Comparison of ENCODE assay signal across 1 cellular context in the genomic region with DNA sequence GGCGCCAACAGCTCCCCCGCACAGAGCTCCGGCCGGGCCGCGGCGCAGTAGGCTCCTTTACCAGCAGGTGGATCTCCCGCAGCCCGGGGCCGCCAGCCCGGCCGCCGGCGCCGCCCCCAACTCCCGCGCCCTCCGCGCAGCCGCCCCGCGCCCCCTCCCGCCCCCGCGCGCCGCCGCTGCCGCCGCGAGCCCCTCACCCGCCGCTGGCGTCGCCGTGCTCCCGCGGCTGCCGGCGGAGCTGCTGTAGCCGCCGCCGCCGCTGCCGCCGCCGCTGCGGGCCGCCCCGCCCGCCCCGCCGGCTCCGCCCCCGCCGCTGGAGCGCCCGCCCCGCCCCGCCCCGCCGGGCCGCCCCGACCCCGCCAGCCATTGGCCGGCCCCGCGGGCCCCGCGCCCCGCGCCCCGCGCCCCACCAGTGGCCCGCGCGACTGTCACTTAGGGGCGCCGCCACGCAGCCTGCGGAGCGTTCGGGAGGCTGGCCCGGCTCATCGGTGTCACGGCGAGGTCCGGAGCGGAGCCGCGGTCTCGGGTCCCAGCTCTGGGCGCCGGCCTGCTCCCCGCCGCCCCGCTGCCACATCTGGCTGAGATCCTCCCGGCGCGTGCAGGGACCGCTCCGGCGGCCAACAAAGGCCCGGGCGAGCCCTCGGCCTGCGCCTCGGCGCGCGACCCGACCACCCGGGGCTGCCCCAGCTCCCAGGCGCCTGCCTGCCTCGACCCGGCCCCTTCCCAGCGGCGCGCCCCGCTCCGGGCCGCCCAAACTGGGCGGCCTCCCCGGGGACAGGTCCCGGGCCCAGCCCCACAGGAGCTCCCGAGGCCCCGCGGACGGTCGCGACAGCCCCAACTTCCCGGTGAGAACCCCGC.
TF ChIP-seq lines count a peak whose summit lies in the region.

A gene (minus strand): TSS at position 282 of the 858 bp plus-strand sequence. CDS start 4,800 bp downstream, outside the sequence.

TF ChIP-seq in HepG2, 621 proteins besides CTCF, POLR2A, EP300 and RAD21 (continued from another document and continues in another):
- TF ChIP-seq, protein P1, sequence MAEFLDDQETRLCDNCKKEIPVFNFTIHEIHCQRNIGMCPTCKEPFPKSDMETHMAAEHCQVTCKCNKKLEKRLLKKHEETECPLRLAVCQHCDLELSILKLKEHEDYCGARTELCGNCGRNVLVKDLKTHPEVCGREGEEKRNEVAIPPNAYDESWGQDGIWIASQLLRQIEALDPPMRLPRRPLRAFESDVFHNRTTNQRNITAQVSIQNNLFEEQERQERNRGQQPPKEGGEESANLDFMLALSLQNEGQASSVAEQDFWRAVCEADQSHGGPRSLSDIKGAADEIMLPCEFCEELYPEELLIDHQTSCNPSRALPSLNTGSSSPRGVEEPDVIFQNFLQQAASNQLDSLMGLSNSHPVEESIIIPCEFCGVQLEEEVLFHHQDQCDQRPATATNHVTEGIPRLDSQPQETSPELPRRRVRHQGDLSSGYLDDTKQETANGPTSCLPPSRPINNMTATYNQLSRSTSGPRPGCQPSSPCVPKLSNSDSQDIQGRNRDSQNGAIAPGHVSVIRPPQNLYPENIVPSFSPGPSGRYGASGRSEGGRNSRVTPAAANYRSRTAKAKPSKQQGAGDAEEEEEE (CRISPR knock-in tag; IDR thresholded peaks at IDR 0.05; ENCODE audit: borderline replicate concordance) = no peak
- TF ChIP-seq EHMT2 (IDR thresholded peaks at IDR 0.05; ENCODE audit: borderline replicate concordance, low read depth, low read length) = no peak
- TF ChIP-seq NR2C2 (CRISPR knock-in tag; IDR thresholded peaks at IDR 0.05; ENCODE audit: borderline replicate concordance) = no peak
- peak; percentile 50; the same call in 1 of the 2 replicates for TF ChIP-seq ESRRA (CRISPR knock-in tag; IDR thresholded peaks at IDR 0.05; ENCODE audit: low read depth)
- no peak for TF ChIP-seq TRIM24 (CRISPR knock-in tag; IDR thresholded peaks at IDR 0.05)
- TF ChIP-seq ZIK1 (CRISPR knock-in tag; IDR thresholded peaks at IDR 0.05; ENCODE audit: borderline replicate concordance, low read depth) = no peak
- TF ChIP-seq ZNF235 (CRISPR knock-in tag; IDR thresholded peaks at IDR 0.05; ENCODE audit: borderline replicate concordance) = no peak
- TF ChIP-seq, protein P2, sequence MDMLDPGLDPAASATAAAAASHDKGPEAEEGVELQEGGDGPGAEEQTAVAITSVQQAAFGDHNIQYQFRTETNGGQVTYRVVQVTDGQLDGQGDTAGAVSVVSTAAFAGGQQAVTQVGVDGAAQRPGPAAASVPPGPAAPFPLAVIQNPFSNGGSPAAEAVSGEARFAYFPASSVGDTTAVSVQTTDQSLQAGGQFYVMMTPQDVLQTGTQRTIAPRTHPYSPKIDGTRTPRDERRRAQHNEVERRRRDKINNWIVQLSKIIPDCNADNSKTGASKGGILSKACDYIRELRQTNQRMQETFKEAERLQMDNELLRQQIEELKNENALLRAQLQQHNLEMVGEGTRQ (IDR thresholded peaks at IDR 0.05; ENCODE audit: low read depth, low read length) = no peak
- TF ChIP-seq, protein P2 (CRISPR knock-in tag; IDR thresholded peaks at IDR 0.05; ENCODE audit: borderline replicate concordance) = no peak
- peak; percentile 89; the same call in 1 of the 2 replicates for TF ChIP-seq HES4 (CRISPR knock-in tag; IDR thresholded peaks at IDR 0.05; ENCODE audit: borderline replicate concordance)
- TF ChIP-seq, protein P3, sequence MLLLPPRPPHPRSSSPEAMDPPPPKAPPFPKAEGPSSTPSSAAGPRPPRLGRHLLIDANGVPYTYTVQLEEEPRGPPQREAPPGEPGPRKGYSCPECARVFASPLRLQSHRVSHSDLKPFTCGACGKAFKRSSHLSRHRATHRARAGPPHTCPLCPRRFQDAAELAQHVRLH (CRISPR knock-in tag; IDR thresholded peaks at IDR 0.05; ENCODE audit: borderline replicate concordance, low read depth) = 0 out of 2 replicates have a peak, but pooled peaks have one; percentile 28
- 0 out of 2 replicates have a peak, but pooled peaks have one; percentile 6 for TF ChIP-seq STAG1 (CRISPR knock-in tag; IDR thresholded peaks at IDR 0.05)
- TF ChIP-seq, protein P4, sequence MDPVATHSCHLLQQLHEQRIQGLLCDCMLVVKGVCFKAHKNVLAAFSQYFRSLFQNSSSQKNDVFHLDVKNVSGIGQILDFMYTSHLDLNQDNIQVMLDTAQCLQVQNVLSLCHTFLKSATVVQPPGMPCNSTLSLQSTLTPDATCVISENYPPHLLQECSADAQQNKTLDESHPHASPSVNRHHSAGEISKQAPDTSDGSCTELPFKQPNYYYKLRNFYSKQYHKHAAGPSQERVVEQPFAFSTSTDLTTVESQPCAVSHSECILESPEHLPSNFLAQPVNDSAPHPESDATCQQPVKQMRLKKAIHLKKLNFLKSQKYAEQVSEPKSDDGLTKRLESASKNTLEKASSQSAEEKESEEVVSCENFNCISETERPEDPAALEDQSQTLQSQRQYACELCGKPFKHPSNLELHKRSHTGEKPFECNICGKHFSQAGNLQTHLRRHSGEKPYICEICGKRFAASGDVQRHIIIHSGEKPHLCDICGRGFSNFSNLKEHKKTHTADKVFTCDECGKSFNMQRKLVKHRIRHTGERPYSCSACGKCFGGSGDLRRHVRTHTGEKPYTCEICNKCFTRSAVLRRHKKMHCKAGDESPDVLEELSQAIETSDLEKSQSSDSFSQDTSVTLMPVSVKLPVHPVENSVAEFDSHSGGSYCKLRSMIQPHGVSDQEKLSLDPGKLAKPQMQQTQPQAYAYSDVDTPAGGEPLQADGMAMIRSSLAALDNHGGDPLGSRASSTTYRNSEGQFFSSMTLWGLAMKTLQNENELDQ (CRISPR knock-in tag; IDR thresholded peaks at IDR 0.05; ENCODE audit: borderline replicate concordance) = no peak
- peak; percentile 60 for TF ChIP-seq ZMYM4 (CRISPR knock-in tag; IDR thresholded peaks at IDR 0.05)
- TF ChIP-seq MTA1 (CRISPR knock-in tag; IDR thresholded peaks at IDR 0.05; ENCODE audit: borderline replicate concordance) = peak; percentile 41; the same call in 1 of the 2 replicates
- TF ChIP-seq MBD4 (IDR thresholded peaks at IDR 0.05; ENCODE audit: borderline replicate concordance, low read length) = no peak
- TF ChIP-seq, protein P5, sequence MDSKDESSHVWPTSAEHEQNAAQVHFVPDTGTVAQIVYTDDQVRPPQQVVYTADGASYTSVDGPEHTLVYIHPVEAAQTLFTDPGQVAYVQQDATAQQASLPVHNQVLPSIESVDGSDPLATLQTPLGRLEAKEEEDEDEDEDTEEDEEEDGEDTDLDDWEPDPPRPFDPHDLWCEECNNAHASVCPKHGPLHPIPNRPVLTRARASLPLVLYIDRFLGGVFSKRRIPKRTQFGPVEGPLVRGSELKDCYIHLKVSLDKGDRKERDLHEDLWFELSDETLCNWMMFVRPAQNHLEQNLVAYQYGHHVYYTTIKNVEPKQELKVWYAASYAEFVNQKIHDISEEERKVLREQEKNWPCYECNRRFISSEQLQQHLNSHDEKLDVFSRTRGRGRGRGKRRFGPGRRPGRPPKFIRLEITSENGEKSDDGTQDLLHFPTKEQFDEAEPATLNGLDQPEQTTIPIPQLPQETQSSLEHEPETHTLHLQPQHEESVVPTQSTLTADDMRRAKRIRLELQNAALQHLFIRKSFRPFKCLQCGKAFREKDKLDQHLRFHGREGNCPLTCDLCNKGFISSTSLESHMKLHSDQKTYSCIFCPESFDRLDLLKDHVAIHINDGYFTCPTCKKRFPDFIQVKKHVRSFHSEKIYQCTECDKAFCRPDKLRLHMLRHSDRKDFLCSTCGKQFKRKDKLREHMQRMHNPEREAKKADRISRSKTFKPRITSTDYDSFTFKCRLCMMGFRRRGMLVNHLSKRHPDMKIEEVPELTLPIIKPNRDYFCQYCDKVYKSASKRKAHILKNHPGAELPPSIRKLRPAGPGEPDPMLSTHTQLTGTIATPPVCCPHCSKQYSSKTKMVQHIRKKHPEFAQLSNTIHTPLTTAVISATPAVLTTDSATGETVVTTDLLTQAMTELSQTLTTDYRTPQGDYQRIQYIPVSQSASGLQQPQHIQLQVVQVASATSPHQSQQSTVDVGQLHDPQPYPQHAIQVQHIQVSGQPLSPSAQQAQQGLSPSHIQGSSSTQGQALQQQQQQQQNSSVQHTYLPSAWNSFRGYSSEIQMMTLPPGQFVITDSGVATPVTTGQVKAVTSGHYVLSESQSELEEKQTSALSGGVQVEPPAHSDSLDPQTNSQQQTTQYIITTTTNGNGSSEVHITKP (CRISPR knock-in tag; IDR thresholded peaks at IDR 0.05; ENCODE audit: low read depth) = no peak
- peak; percentile 91 for TF ChIP-seq ZFY (CRISPR knock-in tag; IDR thresholded peaks at IDR 0.05)
- TF ChIP-seq, protein P6, sequence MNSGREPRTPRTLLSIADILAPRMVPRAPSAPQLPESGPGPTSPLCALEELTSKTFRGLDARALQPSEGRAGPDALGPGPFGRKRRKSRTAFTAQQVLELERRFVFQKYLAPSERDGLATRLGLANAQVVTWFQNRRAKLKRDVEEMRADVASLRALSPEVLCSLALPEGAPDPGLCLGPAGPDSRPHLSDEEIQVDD (CRISPR knock-in tag; IDR thresholded peaks at IDR 0.05; ENCODE audit: borderline replicate concordance) = 0 out of 2 replicates have a peak, but pooled peaks have one; percentile 57
- TF ChIP-seq, protein P7, sequence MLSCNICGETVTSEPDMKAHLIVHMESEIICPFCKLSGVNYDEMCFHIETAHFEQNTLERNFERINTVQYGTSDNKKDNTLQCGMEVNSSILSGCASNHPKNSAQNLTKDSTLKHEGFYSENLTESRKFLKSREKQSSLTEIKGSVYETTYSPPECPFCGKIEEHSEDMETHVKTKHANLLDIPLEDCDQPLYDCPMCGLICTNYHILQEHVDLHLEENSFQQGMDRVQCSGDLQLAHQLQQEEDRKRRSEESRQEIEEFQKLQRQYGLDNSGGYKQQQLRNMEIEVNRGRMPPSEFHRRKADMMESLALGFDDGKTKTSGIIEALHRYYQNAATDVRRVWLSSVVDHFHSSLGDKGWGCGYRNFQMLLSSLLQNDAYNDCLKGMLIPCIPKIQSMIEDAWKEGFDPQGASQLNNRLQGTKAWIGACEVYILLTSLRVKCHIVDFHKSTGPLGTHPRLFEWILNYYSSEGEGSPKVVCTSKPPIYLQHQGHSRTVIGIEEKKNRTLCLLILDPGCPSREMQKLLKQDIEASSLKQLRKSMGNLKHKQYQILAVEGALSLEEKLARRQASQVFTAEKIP (CRISPR knock-in tag; IDR thresholded peaks at IDR 0.05; ENCODE audit: borderline replicate concordance) = no peak
- no peak for TF ChIP-seq ELF1 (CRISPR knock-in tag; IDR thresholded peaks at IDR 0.05)
- TF ChIP-seq ATAD3A (CRISPR knock-in tag; IDR thresholded peaks at IDR 0.05) = no peak
- no peak for TF ChIP-seq FOXC1 (CRISPR knock-in tag; IDR thresholded peaks at IDR 0.05; ENCODE audit: borderline replicate concordance)
- TF ChIP-seq ZNF746 (CRISPR knock-in tag; IDR thresholded peaks at IDR 0.05) = peak; percentile 37; the same call in 1 of the 2 replicates
- TF ChIP-seq, protein P8, sequence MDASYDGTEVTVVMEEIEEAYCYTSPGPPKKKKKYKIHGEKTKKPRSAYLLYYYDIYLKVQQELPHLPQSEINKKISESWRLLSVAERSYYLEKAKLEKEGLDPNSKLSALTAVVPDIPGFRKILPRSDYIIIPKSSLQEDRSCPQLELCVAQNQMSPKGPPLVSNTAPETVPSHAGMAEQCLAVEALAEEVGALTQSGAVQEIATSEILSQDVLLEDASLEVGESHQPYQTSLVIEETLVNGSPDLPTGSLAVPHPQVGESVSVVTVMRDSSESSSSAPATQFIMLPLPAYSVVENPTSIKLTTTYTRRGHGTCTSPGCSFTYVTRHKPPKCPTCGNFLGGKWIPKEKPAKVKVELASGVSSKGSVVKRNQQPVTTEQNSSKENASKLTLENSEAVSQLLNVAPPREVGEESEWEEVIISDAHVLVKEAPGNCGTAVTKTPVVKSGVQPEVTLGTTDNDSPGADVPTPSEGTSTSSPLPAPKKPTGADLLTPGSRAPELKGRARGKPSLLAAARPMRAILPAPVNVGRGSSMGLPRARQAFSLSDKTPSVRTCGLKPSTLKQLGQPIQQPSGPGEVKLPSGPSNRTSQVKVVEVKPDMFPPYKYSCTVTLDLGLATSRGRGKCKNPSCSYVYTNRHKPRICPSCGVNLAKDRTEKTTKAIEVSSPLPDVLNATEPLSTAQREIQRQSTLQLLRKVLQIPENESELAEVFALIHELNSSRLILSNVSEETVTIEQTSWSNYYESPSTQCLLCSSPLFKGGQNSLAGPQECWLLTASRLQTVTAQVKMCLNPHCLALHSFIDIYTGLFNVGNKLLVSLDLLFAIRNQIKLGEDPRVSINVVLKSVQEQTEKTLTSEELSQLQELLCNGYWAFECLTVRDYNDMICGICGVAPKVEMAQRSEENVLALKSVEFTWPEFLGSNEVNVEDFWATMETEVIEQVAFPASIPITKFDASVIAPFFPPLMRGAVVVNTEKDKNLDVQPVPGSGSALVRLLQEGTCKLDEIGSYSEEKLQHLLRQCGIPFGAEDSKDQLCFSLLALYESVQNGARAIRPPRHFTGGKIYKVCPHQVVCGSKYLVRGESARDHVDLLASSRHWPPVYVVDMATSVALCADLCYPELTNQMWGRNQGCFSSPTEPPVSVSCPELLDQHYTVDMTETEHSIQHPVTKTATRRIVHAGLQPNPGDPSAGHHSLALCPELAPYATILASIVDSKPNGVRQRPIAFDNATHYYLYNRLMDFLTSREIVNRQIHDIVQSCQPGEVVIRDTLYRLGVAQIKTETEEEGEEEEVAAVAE (CRISPR knock-in tag; IDR thresholded peaks at IDR 0.05; ENCODE audit: borderline replicate concordance) = no peak
- no peak for TF ChIP-seq JDP2 (CRISPR knock-in tag; IDR thresholded peaks at IDR 0.05; ENCODE audit: borderline replicate concordance)
- TF ChIP-seq CBX2 (IDR thresholded peaks at IDR 0.05; ENCODE audit: low read depth, low read length) = no peak
- no peak for TF ChIP-seq CBX2 (CRISPR knock-in tag; IDR thresholded peaks at IDR 0.05; ENCODE audit: low read depth)
- no peak for TF ChIP-seq HMG20A (CRISPR knock-in tag; IDR thresholded peaks at IDR 0.05; ENCODE audit: borderline replicate concordance)
- peak; percentile 65; the same call in 1 of the 2 replicates for TF ChIP-seq ZNF138 (CRISPR knock-in tag; IDR thresholded peaks at IDR 0.05; ENCODE audit: low read depth)
- TF ChIP-seq, protein P9, sequence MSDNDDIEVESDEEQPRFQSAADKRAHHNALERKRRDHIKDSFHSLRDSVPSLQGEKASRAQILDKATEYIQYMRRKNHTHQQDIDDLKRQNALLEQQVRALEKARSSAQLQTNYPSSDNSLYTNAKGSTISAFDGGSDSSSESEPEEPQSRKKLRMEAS (IDR thresholded peaks at IDR 0.05) = peak; percentile 87
- TF ChIP-seq SIN3A (IDR thresholded peaks at IDR 0.05; ENCODE audit: borderline replicate concordance, low read depth, low read length) = peak; percentile 46; the same call in 1 of the 2 replicates
- 0 out of 2 replicates have a peak, but pooled peaks have one; percentile 59 for TF ChIP-seq CAMTA2 (CRISPR knock-in tag; IDR thresholded peaks at IDR 0.05; ENCODE audit: borderline replicate concordance)
- TF ChIP-seq ZNF761 (CRISPR knock-in tag; conservative IDR thresholded peaks at IDR 0.05) = no peak
